In the genomic region with DNA sequence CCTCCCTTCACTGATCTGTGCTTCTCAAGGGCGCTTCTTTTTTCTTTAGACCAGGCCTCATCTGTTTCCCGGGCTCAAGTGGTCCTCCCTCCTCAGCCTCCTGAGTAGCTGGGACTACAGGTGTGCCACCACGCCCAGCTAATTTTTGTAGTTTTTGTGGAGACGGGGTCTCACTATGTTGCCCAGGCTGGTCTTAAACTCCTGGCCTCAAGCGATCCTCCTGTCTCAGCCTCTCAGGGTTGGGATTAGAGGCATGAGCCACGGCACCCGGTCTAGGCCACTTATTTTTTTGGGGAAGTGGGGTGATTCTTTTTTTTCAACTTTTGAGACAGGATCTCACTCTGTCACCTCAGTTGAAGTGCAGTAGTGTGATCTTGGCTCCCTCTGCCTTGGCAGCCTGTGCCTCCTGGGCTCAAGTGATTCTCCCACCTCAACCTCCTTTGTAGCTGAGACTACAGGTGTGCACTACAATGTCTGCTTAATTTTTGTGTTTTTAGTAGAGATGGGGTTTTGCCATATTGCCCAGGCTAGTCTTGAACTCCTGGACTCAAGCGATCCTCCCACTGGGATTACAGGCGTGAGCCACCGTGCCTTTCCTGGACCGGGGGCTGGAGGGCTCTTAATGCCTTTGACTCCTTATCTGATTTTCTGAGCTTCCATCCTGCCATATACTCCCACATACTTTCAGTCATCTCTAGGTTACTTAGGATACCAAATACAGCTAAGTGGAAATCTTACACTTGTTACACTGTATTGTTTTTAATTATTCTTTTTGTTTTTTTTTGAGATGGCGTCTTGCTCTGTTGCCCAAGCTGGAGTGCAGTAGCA, we compare ENCODE assay signal across 8 cellular contexts. TPM values are rescaled to one million over a fixed set of nuclear protein-coding genes. Genes with fewer than 3 reads are reported as not detected.
DNase-seq lines count a peak whose midpoint lies in the region; ATAC-seq and TF ChIP-seq lines count a peak whose summit lies in the region.

No MANE protein-coding gene starts in this region.

- no peaks in the 10 kb centered on the region for H3K36me3 Mint-ChIP-seq in activated naive CD4-positive, alpha-beta T cell treated with anti-CD3 and anti-CD28 coated beads for 36 hours (ENCODE audit: low read depth)
- H3K36me3 Mint-ChIP-seq in activated naive CD8-positive, alpha-beta T cell treated with anti-CD3 and anti-CD28 coated beads for 36 hours = no peaks in the 10 kb centered on the region

- no peaks in the 10 kb centered on the region for H3K9me2 ChIP-seq in Karpas-422 (replicated peaks; ENCODE audit: insufficient read depth, low read length)

- H3K27ac ChIP-seq in left lung = no peak overlapping the region
- peak overlapping the region; percentile 64 to 65 for H3K27ac ChIP-seq in tibial artery
- H3K27ac ChIP-seq in Karpas-422 (ENCODE audit: low read length) = no peak overlapping the region

- CTCF ChIA-PET in activated naive CD4-positive, alpha-beta T cell treated with anti-CD3 and anti-CD28 coated beads for 36 hours (lab: Charles Lee) = interaction anchor here (0.6 to 2.4 kb wide), 14 partner anchors 9 to 341 kb away, joined by 3 to 22 read pairs (median 4); a partner anchor contains a TSS

- peak overlapping the region; percentile 66 for H3K4me3 Mint-ChIP-seq in activated naive CD4-positive, alpha-beta T cell treated with anti-CD3 and anti-CD28 coated beads for 36 hours
- peak overlapping the region; percentile 52 for H3K4me3 Mint-ChIP-seq in activated naive CD8-positive, alpha-beta T cell treated with anti-CD3 and anti-CD28 coated beads for 36 hours

- H3K36me3 ChIP-seq in left lung (peaks cover 0 to 14% of the 10 kb centered on the region in 2 donors), tibial artery (peaks cover 11 to 48% (median 19%) of the 10 kb centered on the region in 3 donors), Karpas-422 (ENCODE audit: insufficient read depth, low read length) (no peaks in the 10 kb centered on the region)

- no peak for TF ChIP-seq CTCF in left lung (IDR thresholded peaks at IDR 0.05)
- no peak for TF ChIP-seq CTCF in tibial artery (IDR thresholded peaks at IDR 0.05)

- no peaks in the 10 kb centered on the region for H3K27me3 ChIP-seq in left lung
- no peaks in the 10 kb centered on the region for H3K27me3 ChIP-seq in tibial artery
- no peaks in the 10 kb centered on the region for H3K27me3 ChIP-seq in Karpas-422 (ENCODE audit: low read length)

- no peaks in the 10 kb centered on the region for H3K9me3 Mint-ChIP-seq in activated naive CD4-positive, alpha-beta T cell treated with anti-CD3 and anti-CD28 coated beads for 36 hours
- no peaks in the 10 kb centered on the region for H3K9me3 Mint-ChIP-seq in activated naive CD8-positive, alpha-beta T cell treated with anti-CD3 and anti-CD28 coated beads for 36 hours

- H3K4me1 ChIP-seq in left lung = peaks cover 8 to 11% of the 10 kb centered on the region in 2 donors
- peaks cover 0 to 26% (median 12%) of the 10 kb centered on the region in 4 donors for H3K4me1 ChIP-seq in tibial artery
- peaks cover 5% of the 10 kb centered on the region for H3K4me1 ChIP-seq in Karpas-422 (ENCODE audit: low read length)

- H3K4me2 ChIP-seq in Karpas-422 (ENCODE audit: low read depth, low read length, poor library complexity, severe bottlenecking) = no peak overlapping the region

- H2AFZ ChIP-seq in Karpas-422 (ENCODE audit: low read length) = no peak overlapping the region

- H3K4me3 ChIP-seq in left lung = peak overlapping the region; percentile 19 to 28
- H3K4me3 ChIP-seq in tibial artery = peak overlapping the region; percentile 45 to 54
- H3K4me3 ChIP-seq in Karpas-422 (ENCODE audit: low read length) = no peak overlapping the region

- H3K27ac Mint-ChIP-seq in activated naive CD4-positive, alpha-beta T cell treated with anti-CD3 and anti-CD28 coated beads for 36 hours = no peak overlapping the region
- no peak overlapping the region for H3K27ac Mint-ChIP-seq in activated naive CD8-positive, alpha-beta T cell treated with anti-CD3 and anti-CD28 coated beads for 36 hours

- peaks cover 8% of the 10 kb centered on the region for H3K4me1 Mint-ChIP-seq in activated naive CD4-positive, alpha-beta T cell treated with anti-CD3 and anti-CD28 coated beads for 36 hours (ENCODE audit: low read depth)
- peaks cover 12% of the 10 kb centered on the region for H3K4me1 Mint-ChIP-seq in activated naive CD8-positive, alpha-beta T cell treated with anti-CD3 and anti-CD28 coated beads for 36 hours

- H4K20me1 ChIP-seq in Karpas-422 (ENCODE audit: insufficient read depth, low read depth, low read length) = no peaks in the 10 kb centered on the region

- H3K9ac ChIP-seq in Karpas-422 (ENCODE audit: low read length) = no peak overlapping the region

- intact Hi-C loops in activated naive CD4-positive, alpha-beta T cell treated with anti-CD3 and anti-CD28 coated beads for 36 hours (cut with micrococcal nuclease) = loop anchor here (2.0 to 10.0 kb wide), 3 partner anchors 47 to 273 kb away; a partner anchor contains a TSS
- intact Hi-C loops in left lung (cut with DNase I) (loop anchor here in 1 of 2 donors (5.0 kb wide), 1 partner anchor 81 kb away; no protein-coding TSS in a partner anchor), tibial artery (cut with DNase I; ENCODE audit: low total_unique reads) (no loop called here)

- H3K27me3 Mint-ChIP-seq in activated naive CD4-positive, alpha-beta T cell treated with anti-CD3 and anti-CD28 coated beads for 36 hours (ENCODE audit: low read depth) = no peaks in the 10 kb centered on the region
- no peaks in the 10 kb centered on the region for H3K27me3 Mint-ChIP-seq in activated naive CD8-positive, alpha-beta T cell treated with anti-CD3 and anti-CD28 coated beads for 36 hours

- no peaks in the 10 kb centered on the region for H3K79me2 ChIP-seq in Karpas-422 (ENCODE audit: low read length)

- DNase-seq in activated naive CD4-positive, alpha-beta T cell treated with anti-CD3 and anti-CD28 coated beads for 36 hours = no peak
- DNase-seq in activated naive CD4-positive, alpha-beta T cell treated with anti-CD3 and anti-CD28 coated beads, Interleukin-2, amount 50 U/mL, for 16 hours = no peak
- DNase-seq in activated naive CD8-positive, alpha-beta T cell treated with anti-CD3 and anti-CD28 coated beads for 36 hours = no peak
- no peak for DNase-seq in left lung
- DNase-seq in tibial artery = no peak
- DNase-seq in superior temporal gyrus (ENCODE audit: extremely low spot score) = no peak
- DNase-seq in Karpas-422 = no peak

- H3K9me3 ChIP-seq in left lung (no peaks in the 10 kb centered on the region), tibial artery (no peaks in the 10 kb centered on the region), Karpas-422 (ENCODE audit: low read length) (no peaks in the 10 kb centered on the region)

- no peak for ATAC-seq in left lung
- ATAC-seq in GM18517 (IDR thresholded peaks at IDR 0.05; ENCODE audit: unreplicated experiment) = no peak

RNA-seq across cellular contexts. Expression of a gene that starts 18.9 kb away (rescaled TPM):
- total RNA-seq in activated naive CD4-positive, alpha-beta T cell treated with anti-CD3 and anti-CD28 coated beads for 36 hours = not detected
- not detected for total RNA-seq in activated naive CD8-positive, alpha-beta T cell treated with anti-CD3 and anti-CD28 coated beads for 36 hours
- total RNA-seq in left lung = 10 to 100 TPM in 1 of 2 donors, 1 to 10 TPM in 1; 8.0 to 54.3 TPM
- not detected in 2 replicates for total RNA-seq in Karpas-422 (2014; rRNA removed; shearing (Covaris generic); ENCODE audit: low replicate concordance)

RNA-seq across cellular contexts. Expression of a gene that starts 39.8 kb away (rescaled TPM):
- 10 to 100 TPM; 15.5 to 15.7 TPM for total RNA-seq in activated naive CD4-positive, alpha-beta T cell treated with anti-CD3 and anti-CD28 coated beads for 36 hours
- total RNA-seq in activated naive CD8-positive, alpha-beta T cell treated with anti-CD3 and anti-CD28 coated beads for 36 hours = 10 to 100 TPM; 24.7 to 26.3 TPM
- 10 to 100 TPM; 19.1 to 19.7 TPM for total RNA-seq in left lung
- total RNA-seq in Karpas-422 (2014; rRNA removed; shearing (Covaris generic); ENCODE audit: low replicate concordance) = 12.1 and 29.1 TPM in 2 replicates

RNA-seq across cellular contexts. Expression of a gene that starts 50.2 kb away (rescaled TPM):
- 10 to 100 TPM; 23.6 to 25.0 TPM for total RNA-seq in activated naive CD4-positive, alpha-beta T cell treated with anti-CD3 and anti-CD28 coated beads for 36 hours
- 10 to 100 TPM; 24.3 to 26.8 TPM for total RNA-seq in activated naive CD8-positive, alpha-beta T cell treated with anti-CD3 and anti-CD28 coated beads for 36 hours
- 10 to 100 TPM; 63.6 to 65.0 TPM for total RNA-seq in left lung
- 13.6 and 24.1 TPM in 2 replicates for total RNA-seq in Karpas-422 (2014; rRNA removed; shearing (Covaris generic); ENCODE audit: low replicate concordance)

Comparison
In these comparisons a context has a peak if more than half of its experiments do, and no peak if none do; other contexts are left out.
1. H3K27ac ChIP-seq: peak in tibial artery (2 of 2); none in left lung (0 of 2) and Karpas-422 (single experiment).